ENCODE assay signal across 12 cellular contexts in the genomic region with DNA sequence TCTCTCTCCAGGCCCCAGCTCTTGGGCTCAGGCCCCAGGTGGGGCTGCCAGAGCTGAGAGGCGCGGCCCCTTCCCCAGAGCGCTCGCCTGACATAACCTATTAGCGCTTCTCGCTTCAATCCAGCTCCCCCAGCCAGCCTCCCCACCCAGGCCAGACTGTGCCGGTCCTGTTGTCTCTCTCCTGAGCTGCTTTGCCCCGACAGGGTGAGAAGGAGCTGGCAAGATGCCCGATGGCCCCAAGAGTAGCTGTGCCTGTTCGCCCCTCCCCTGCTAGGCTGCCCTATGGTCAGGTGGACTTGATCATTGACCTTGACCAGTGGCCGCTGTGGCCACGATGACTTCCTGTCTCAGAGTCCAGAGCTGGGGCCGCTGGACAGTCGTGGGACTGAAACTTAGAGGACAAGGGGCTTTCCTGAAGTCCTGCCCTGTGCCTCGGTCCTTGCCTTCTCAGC. TPM values are rescaled to one million over a fixed set of nuclear protein-coding genes. Genes with fewer than 3 reads are reported as not detected.
A peak's percentile ranks its signal among the peaks of the same experiment; 100 is the strongest.
DNase-seq lines count a peak whose midpoint lies in the region; FAIRE-seq and TF ChIP-seq lines count a peak whose summit lies in the region.
"Had no signal": no experiment of that assay in that cellular context is flagged by ENCODE, and none has a peak within 500 bp of the region (broad histone marks: within the 10 kb centered on the region; RNA-seq: fewer than 3 reads in every experiment).

No MANE protein-coding gene starts in this region.

- no peak overlapping the region for H2BK12ac ChIP-seq in H9 (ENCODE audit: insufficient read length, low read depth, low read length)

- no peak for TF ChIP-seq CTCF in H9 (conservative IDR thresholded peaks at IDR 0.05)
- no peak for TF ChIP-seq CTCF in chondrocyte (IDR thresholded peaks at IDR 0.05)
- TF ChIP-seq CTCF in nephron (IDR thresholded peaks at IDR 0.05; ENCODE audit: unreplicated experiment in 3 of 3): no peak

- H3K27ac Mint-ChIP-seq in H9 (peak overlapping the region in 1 of 3 experiments; percentile 97; a peak in 3 of 7 replicates), chondrocyte (ENCODE audit: unreplicated experiment) (peak overlapping the region; percentile 87), nephron (peak overlapping the region; percentile 49 to 84 (median 78))

- H3K56ac ChIP-seq in H9 (ENCODE audit: insufficient read length, low read depth, low read length): no peak overlapping the region

- H4K5ac ChIP-seq in H9 (ENCODE audit: insufficient read length, low read depth, low read length): no peak overlapping the region

- TF ChIP-seq POLR2A in GM12892 (IDR thresholded peaks at IDR 0.05; ENCODE audit: low read depth, low read length): no peak

- no peaks in the 10 kb centered on the region for H3K36me3 Mint-ChIP-seq in H9 (ENCODE audit: insufficient read depth in 1 of 3, low read depth in 3 of 3)
- no peaks in the 10 kb centered on the region for H3K36me3 Mint-ChIP-seq in chondrocyte (ENCODE audit: low read depth)
- no peaks in the 10 kb centered on the region for H3K36me3 Mint-ChIP-seq in nephron (ENCODE audit: low read depth)

- WGBS in H9 (ENCODE audit: extremely low coverage, insufficient read length, low lambda C conversion rate): no CpG with 5 or more reads among the region's 15 CpGs

- H3K79me2 ChIP-seq in H9 (ENCODE audit: insufficient read depth, low read length): no peaks in the 10 kb centered on the region

- H3K27ac ChIP-seq in H9 (ENCODE audit: insufficient read length, low read depth, low read length): no peak overlapping the region
- H3K27ac ChIP-seq: SJCRH30, VCaP had no signal

- H3K9me3 Mint-ChIP-seq in H9 (no peaks in the 10 kb centered on the region; a peak in 1 of 5 replicates), chondrocyte (ENCODE audit: low read depth) (no peaks in the 10 kb centered on the region), nephron (no peaks in the 10 kb centered on the region)

- H3K9me3 ChIP-seq in H9 (ENCODE audit: control insufficient read depth, low read depth, low read length): no peaks in the 10 kb centered on the region
- H3K9me3 ChIP-seq: SJCRH30 had no signal

- H3K4me3 Mint-ChIP-seq in H9: peak overlapping the region in 1 of 2 experiments; percentile 44; a peak in 2 of 5 replicates
- peak overlapping the region; percentile 28 for H3K4me3 Mint-ChIP-seq in chondrocyte (ENCODE audit: unreplicated experiment)
- peak overlapping the region in 2 of 3 experiments; percentile 1 to 24 for H3K4me3 Mint-ChIP-seq in nephron

- no peak overlapping the region for H3K23ac ChIP-seq in H9 (ENCODE audit: insufficient read length, low read depth, low read length)

- no peak overlapping the region for H3K18ac ChIP-seq in H9 (ENCODE audit: insufficient read length, low read depth, low read length)

- no peak overlapping the region for H2BK120ac ChIP-seq in H9 (ENCODE audit: low read depth, low read length, poor library complexity, severe bottlenecking)

- no peak overlapping the region for H2BK15ac ChIP-seq in H9 (ENCODE audit: low read depth, low read length)

- no peak overlapping the region for H3T11ph ChIP-seq in H9 (ENCODE audit: low read length)

- peaks cover 6 to 19% of the 10 kb centered on the region in 2 experiments for H3K4me1 Mint-ChIP-seq in H9
- peaks cover 52% of the 10 kb centered on the region for H3K4me1 Mint-ChIP-seq in chondrocyte (ENCODE audit: low read depth)
- H3K4me1 Mint-ChIP-seq in nephron: peaks cover 20% of the 10 kb centered on the region

- H4K20me1 ChIP-seq in H9 (ENCODE audit: control insufficient read depth, insufficient read depth, insufficient read length): no peaks in the 10 kb centered on the region

- H3K4me2 ChIP-seq in H9 (ENCODE audit: insufficient read depth, insufficient read length, low read length): no peak overlapping the region

- H3K27me3 Mint-ChIP-seq in H9 (ENCODE audit: low read depth): peaks cover 2% of the 10 kb centered on the region; the same call in 1 of the 2 replicates
- no peaks in the 10 kb centered on the region for H3K27me3 Mint-ChIP-seq in chondrocyte (ENCODE audit: low read depth)
- peaks cover 17% of the 10 kb centered on the region for H3K27me3 Mint-ChIP-seq in nephron (ENCODE audit: low read depth)

- FAIRE-seq in GM12892 (lab: Jason Lieb, UNC): no peak

- H3K79me1 ChIP-seq in H9 (ENCODE audit: insufficient read depth, low read depth, low read length, poor library complexity, severe bottlenecking): no peaks in the 10 kb centered on the region

- H3K23me2 ChIP-seq in H9 (ENCODE audit: insufficient read length, low read depth, low read length, poor library complexity, severe bottlenecking): no peaks in the 10 kb centered on the region

- no peak overlapping the region for H2BK20ac ChIP-seq in H9 (ENCODE audit: low read depth, low read length, poor library complexity, severe bottlenecking)

- no peak overlapping the region for H2AFZ ChIP-seq in H9 (ENCODE audit: low read length)

- no peak overlapping the region for H3K4ac ChIP-seq in H9 (ENCODE audit: low read depth, low read length)

- no peaks in the 10 kb centered on the region; the same call in 1 of the 2 replicates for H3K4me1 ChIP-seq in H9 (ENCODE audit: insufficient read depth, low read length)

- no peak overlapping the region for H4K91ac ChIP-seq in H9 (ENCODE audit: insufficient read length, low read depth, low read length)

- H4K8ac ChIP-seq in H9 (replicated peaks; ENCODE audit: insufficient read length, low read depth, low read length): no peak overlapping the region

- DNase-seq in H9 (peak; percentile 41), chondrocyte (ENCODE audit: low spot score) (peak; percentile 93), T-helper 1 cell (no peak), NOMO-1 treated with dmso at 0.1 percent for 144 hours (lab: John Stamatoyannopoulos, UW; ENCODE audit: unreplicated experiment) (no peak), GM12892 (ENCODE audit: insufficient read length) (no peak)
- DNase-seq: activated CD8-positive, alpha-beta memory T cell treated with anti-CD3 and anti-CD28 coated beads, Interleukin-2, amount 50 U/mL, for 4 hours; AML-193; NCI-H1417; SJCRH30 had no signal

- no peak overlapping the region for H2AK5ac ChIP-seq in H9 (ENCODE audit: insufficient read length, low read length)

- no peak overlapping the region for H2BK5ac ChIP-seq in H9 (ENCODE audit: insufficient read length, low read length)

- H3K9ac ChIP-seq in H9 (ENCODE audit: extremely low read depth, insufficient read length, low read length): no peak overlapping the region

- H3K27me3 ChIP-seq in H9 (ENCODE audit: insufficient read depth, low read length): no peaks in the 10 kb centered on the region

- peak overlapping the region; percentile 25; the same call in 1 of the 2 replicates for H3K14ac ChIP-seq in H9 (ENCODE audit: insufficient read depth, low read length)

RNA-seq across cellular contexts. Expression of gene TMEM270, which starts 9.1 kb away (rescaled TPM):
- total RNA-seq in H9 (2021) (not detected in 2 replicates), chondrocyte (0.25 TPM in 1 of 3 replicates, not detected in the others)
- not detected for polyA plus RNA-seq in GM12892 (2012; ENCODE audit: missing spikeins)
- total RNA-seq: SJCRH30 had no signal
- polyA plus RNA-seq: neural cell had no signal

RNA-seq across cellular contexts. Expression of gene METTL27, which starts 27.8 kb away (rescaled TPM):
- 13.5 and 14.9 TPM in 2 replicates for total RNA-seq in H9 (2021)
- 0.51 to 1.7 TPM (median 0.99 TPM) in 3 replicates for total RNA-seq in chondrocyte
- polyA plus RNA-seq in GM12892 (2012; ENCODE audit: missing spikeins): not detected

RNA-seq across cellular contexts. Expression of gene CLDN4, which starts 39.3 kb away (rescaled TPM):
- 15.5 and 15.6 TPM in 2 replicates for total RNA-seq in H9 (2021)
- total RNA-seq in chondrocyte: 0.35 to 0.80 TPM (median 0.51 TPM) in 3 replicates
- polyA plus RNA-seq in GM12892 (2012; ENCODE audit: missing spikeins): not detected

Comparison
In these comparisons a context has a peak if more than half of its experiments do, and no peak if none do; other contexts are left out.
1. DNase-seq: peak in H9 (single experiment) and chondrocyte (single experiment); none in T-helper 1 cell (0 of 5), NOMO-1 treated with dmso at 0.1 percent for 144 hours (single experiment) and GM12892 (single experiment).